18 cellular contexts compared by ENCODE assay signal in the genomic region with DNA sequence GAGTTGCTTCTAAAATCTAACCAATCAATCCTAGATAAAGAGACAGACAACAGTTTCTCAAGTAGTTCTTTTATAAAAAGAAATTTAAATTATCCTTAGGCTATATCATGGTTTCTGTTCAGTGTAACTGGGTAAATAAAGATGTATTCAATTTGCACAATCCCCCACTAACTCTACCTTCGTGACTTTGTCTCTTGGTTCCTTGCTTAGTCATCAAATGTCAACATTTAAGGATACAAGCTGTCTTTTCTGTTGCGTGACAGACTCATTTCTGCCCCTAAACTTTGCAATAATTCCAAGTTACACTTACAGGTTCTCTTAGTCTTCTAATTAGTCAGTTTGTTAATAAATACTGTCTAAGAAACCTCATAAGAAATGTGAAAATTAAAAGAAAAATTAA. TPM values are rescaled to one million over a fixed set of nuclear protein-coding genes. Genes with fewer than 3 reads are reported as not detected.
DNase-seq lines count a peak whose midpoint lies in the region; ATAC-seq, FAIRE-seq and TF ChIP-seq lines count a peak whose summit lies in the region.
"Had no signal": no experiment of that assay in that cellular context is flagged by ENCODE, and none has a peak within 500 bp of the region (broad histone marks: within the 10 kb centered on the region; RNA-seq: fewer than 3 reads in every experiment).

No MANE protein-coding gene starts in this region.

- CTCF ChIA-PET in HepG2 (lab: Yijun Ruan, JAX; ENCODE audit: low intra/inter-chr PET ratio, low total read pairs) (no interaction called here), K562 (lab: Yijun Ruan, JAX; ENCODE audit: low intra/inter-chr PET ratio) (no interaction called here)

- H3K4me3 ChIP-seq in HepG2 (replicated peaks in 1 of 3; ENCODE audit: insufficient read depth in 1 of 3, low read depth in 2 of 3, low read length in 3 of 3) (no peak overlapping the region), right lobe of liver (no peak overlapping the region), K562 (no peak overlapping the region)

- H3K27me3 ChIP-seq in HepG2 (ENCODE audit: control insufficient read depth in 1 of 2, insufficient read depth in 2 of 2, low read length in 2 of 2), result no peaks in the 10 kb centered on the region
- H3K27me3 ChIP-seq in right lobe of liver, result no peaks in the 10 kb centered on the region
- no peaks in the 10 kb centered on the region for H3K27me3 ChIP-seq in K562 (ENCODE audit: control insufficient read depth in 2 of 2, insufficient read depth in 2 of 2, low read length in 2 of 2)
- H3K27me3 ChIP-seq: BE2C had no signal

- ATAC-seq in HepG2 (no peak), right lobe of liver (no peak), K562 (no peak), GM19023 (IDR thresholded peaks at IDR 0.05; ENCODE audit: unreplicated experiment) (no peak)

- H3K27ac ChIP-seq in HepG2 (ENCODE audit: extremely low read length, insufficient read depth, low read length) (no peak overlapping the region), right lobe of liver (no peak overlapping the region), K562 (ENCODE audit: extremely low read depth, low read depth, low read length) (no peak overlapping the region)

- H2AFZ ChIP-seq in HepG2 (ENCODE audit: low read length) (no peak overlapping the region), K562 (ENCODE audit: low read depth, low read length) (no peak overlapping the region)

- H4K20me1 ChIP-seq in HepG2 (ENCODE audit: insufficient read depth, low read length), result no peaks in the 10 kb centered on the region
- no peaks in the 10 kb centered on the region for H4K20me1 ChIP-seq in K562 (replicated peaks; ENCODE audit: control insufficient read depth, insufficient read depth, low read length)

- TF ChIP-seq RAD21 in HepG2 (CRISPR knock-in tag; IDR thresholded peaks at IDR 0.05) (no peak), K562 (CRISPR knock-in tag; conservative IDR thresholded peaks at IDR 0.05 in 1 of 2, IDR thresholded peaks at IDR 0.05 in 1 of 2) (no peak)

- TF ChIP-seq POLR2A in HepG2 (IDR thresholded peaks at IDR 0.05; ENCODE audit: insufficient read depth in 1 of 2, low read depth in 2 of 2, low read length in 2 of 2) (no peak), right lobe of liver (IDR thresholded peaks at IDR 0.05) (no peak), K562 (conservative IDR thresholded peaks at IDR 0.05) (no peak)

- H3K9me3 ChIP-seq in HepG2 (ENCODE audit: low read length) (no peaks in the 10 kb centered on the region), right lobe of liver (no peaks in the 10 kb centered on the region), K562 (replicated peaks; ENCODE audit: control insufficient read depth, insufficient read depth, low read depth, low read length) (no peaks in the 10 kb centered on the region)
- H3K9me3 ChIP-seq: BE2C had no signal

- TF ChIP-seq CTCF in HepG2 (CRISPR knock-in tag; IDR thresholded peaks at IDR 0.05), result no peak
- TF ChIP-seq CTCF in right lobe of liver (IDR thresholded peaks at IDR 0.05), result no peak
- TF ChIP-seq CTCF in K562 (IDR thresholded peaks at IDR 0.05 in 2 of 3, conservative IDR thresholded peaks at IDR 0.05 in 1 of 3; ENCODE audit: insufficient read depth in 2 of 3, low read depth in 1 of 3, low read length in 3 of 3), result no peak

- H3K79me2 ChIP-seq in HepG2 (ENCODE audit: insufficient read depth, low read length) (no peaks in the 10 kb centered on the region), K562 (ENCODE audit: control insufficient read depth, insufficient read depth, low read length) (no peaks in the 10 kb centered on the region)

- no peaks in the 10 kb centered on the region for H3K9me1 ChIP-seq in K562 (ENCODE audit: control insufficient read depth, insufficient read depth, low read length)

- H3K4me1 ChIP-seq in HepG2 (ENCODE audit: insufficient read depth, low read length) (no peaks in the 10 kb centered on the region), right lobe of liver (no peaks in the 10 kb centered on the region), K562 (replicated peaks in 1 of 2; ENCODE audit: control insufficient read depth in 2 of 2, insufficient read depth in 2 of 2, low read length in 2 of 2) (no peaks in the 10 kb centered on the region)

- no peak overlapping the region for H3K9ac ChIP-seq in HepG2 (ENCODE audit: insufficient read depth, low read depth, low read length)
- H3K9ac ChIP-seq in K562 (ENCODE audit: insufficient read depth in 1 of 2, low read depth in 2 of 2, low read length in 2 of 2), result no peak overlapping the region

- POLR2A ChIA-PET in HepG2 (lab: Yijun Ruan, JAX) (no interaction called here), K562 (lab: Yijun Ruan, JAX) (interaction anchor here (1.1 kb wide), 1 partner anchor 13 kb away, joined by 3 read pairs; no protein-coding TSS in a partner anchor)

- in situ Hi-C loops in HepG2 (cut with HindIII; ENCODE audit: extremely low pct_ligation_motif_present, low pct_unique_long_range_greater_than_20kb) (no loop called here), K562 (cut with MboI) (no loop called here)

- no TSS peak for BruUV-seq in HepG2 (replicated peaks; lab: Mats Ljungman, UMichigan)
- no TSS peak for BruUV-seq in K562 (replicated peaks; lab: Mats Ljungman, UMichigan)

- TF ChIP-seq EP300 in HepG2 (IDR thresholded peaks at IDR 0.05; ENCODE audit: low read depth in 2 of 2, low read length in 2 of 2), result no peak
- TF ChIP-seq EP300 in HepG2 (CRISPR knock-in tag; IDR thresholded peaks at IDR 0.05; ENCODE audit: borderline replicate concordance), result no peak
- no peak for TF ChIP-seq EP300 in K562 (IDR thresholded peaks at IDR 0.05; ENCODE audit: low read length)

- H3K36me3 ChIP-seq in HepG2 (replicated peaks in 1 of 2; ENCODE audit: control insufficient read depth in 1 of 2, insufficient read depth in 2 of 2, low read length in 2 of 2) (peaks cover 4 to 39% of the 10 kb centered on the region in 2 experiments), right lobe of liver (peaks cover 0 to 10% (median 6%) of the 10 kb centered on the region in 4 donors), K562 (ENCODE audit: control insufficient read depth, insufficient read depth, low read length) (peaks cover 50% of the 10 kb centered on the region)

- DNase-seq in HepG2 (ENCODE audit: low spot score) (peak; percentile 4), right lobe of liver (no peak), K562 (ENCODE audit: extremely low read depth in 1 of 4, low spot score in 3 of 4) (no peak), foreskin melanocyte (peak; percentile 36), NCI-H774 (lab: John Stamatoyannopoulos, UW) (no peak)
- DNase-seq in activated effector memory CD4-positive, alpha-beta T cell treated with anti-CD3 and anti-CD28 coated beads, Interleukin-2, amount 50 U/mL, for 16 hours, result no peak
- DNase-seq: ACHN; BE2C; C1 segment of cervical spinal cord; CD4-positive, CD25-positive, alpha-beta regulatory T cell; CD8-positive, alpha-beta memory T cell; COR-L47; DMS 273 treated with DMSO at 0.1 percent for 48 hours; DMS79; GDM1; H9 had no signal

- 88% methylated on average over 2 of the region's 2 CpGs for WGBS in HepG2 (ENCODE audit: low lambda C conversion rate)
- WGBS in right lobe of liver (ENCODE audit: insufficient coverage, low coverage, low lambda C conversion rate, missing lambda C conversion rate), result 88% methylated on average over 2 of the region's 2 CpGs
- 86% methylated on average over 2 of the region's 2 CpGs for WGBS in K562 (ENCODE audit: insufficient coverage, low coverage, missing lambda C conversion rate)

- intact Hi-C loops in HepG2 (cut with micrococcal nuclease; ENCODE audit: unreplicated experiment), result no loop called here
- intact Hi-C loops in right lobe of liver (cut with DNase I), result no loop called here
- intact Hi-C loops in K562 (cut with micrococcal nuclease), result no loop called here

- FAIRE-seq in HepG2 (lab: Jason Lieb, UNC) (no peak), K562 (lab: Jason Lieb, UNC) (no peak)
- FAIRE-seq: H1 had no signal

- H3K4me2 ChIP-seq in HepG2 (ENCODE audit: low read depth, low read length) (no peak overlapping the region), K562 (ENCODE audit: insufficient read depth, low read length) (no peak overlapping the region)

RNA-seq across cellular contexts. Expression of gene SCAF11, which starts 50.6 kb away (rescaled TPM):
- total RNA-seq in HepG2 (2016; rRNA removed; fragmentation: Illumina TruSeq; extraction: Trizol) (38.3 and 74.7 TPM in 2 replicates), right lobe of liver (10 to 100 TPM; 43.2 to 72.1 (median 61.4) TPM), K562 (2014; rRNA removed) (63.6 and 78.3 TPM in 2 replicates), K562 (2014; rRNA removed; fragmentation: Illumina TruSeq; extraction: Trizol) (97.5 and 101 TPM in 2 replicates), K562 (2015; rRNA removed; fragmentation: Illumina TruSeq; extraction: Trizol) (117 and 119 TPM in 2 replicates), K562 (2021) (74.4 and 80.8 TPM in 2 replicates)
- total RNA-seq in HepG2 (2016; cell fraction: cytosol; rRNA removed; fragmentation: Illumina TruSeq; extraction: Trizol; ENCODE audit: low read depth), result 10.8 and 10.9 TPM in 2 replicates
- 41.7 and 68.8 TPM in 2 replicates for total RNA-seq in HepG2 (2016; cell fraction: insoluble cytoplasmic fraction; rRNA removed; fragmentation: Illumina TruSeq; extraction: Trizol)
- 19.9 and 25.4 TPM in 2 replicates for total RNA-seq in HepG2 (2016; cell fraction: membrane; rRNA removed; fragmentation: Illumina TruSeq; extraction: Trizol)
- total RNA-seq in HepG2 (2016; cell fraction: nucleus; rRNA removed; fragmentation: Illumina TruSeq; extraction: Trizol), result 87.2 and 87.5 TPM in 2 replicates
- polyA plus RNA-seq in HepG2 (2011; rRNA removed) (22.2 and 26.9 TPM in 2 replicates), K562 (2011; rRNA removed) (54.7 and 69.1 TPM in 2 replicates), K562 (2014; fragmentation: Illumina TruSeq; extraction: Trizol) (70.8 and 80.0 TPM in 2 replicates), K562 (2014; fragmentation: Nextera tagmentation; extraction: Ambion mirVana) (10 to 100 TPM; 30.4 to 35.7 TPM), K562 (2014; rRNA removed) (62.8 and 87.1 TPM in 2 replicates)
- polyA plus RNA-seq in HepG2 (2011; cell fraction: cytosol; rRNA removed), result 15.7 and 18.9 TPM in 2 replicates
- polyA plus RNA-seq in HepG2 (2011; cell fraction: nucleus; rRNA removed), result 19.0 and 20.7 TPM in 2 replicates
- polyA plus RNA-seq in HepG2 (2012), result 32.4 and 38.5 TPM in 2 replicates
- polyA plus RNA-seq in HepG2 (2016; cell fraction: cytosol; fragmentation: Illumina TruSeq; extraction: Trizol; ENCODE audit: low read depth), result 3.9 and 4.4 TPM in 2 replicates
- 57.2 and 62.9 TPM in 2 replicates for polyA plus RNA-seq in HepG2 (2016; cell fraction: insoluble cytoplasmic fraction; fragmentation: Illumina TruSeq; extraction: Trizol; ENCODE audit: low read depth)
- 8.8 and 9.0 TPM in 2 replicates for polyA plus RNA-seq in HepG2 (2016; cell fraction: membrane; fragmentation: Illumina TruSeq; extraction: Trizol; ENCODE audit: low read depth)
- 59.9 and 61.8 TPM in 2 replicates for polyA plus RNA-seq in HepG2 (2016; cell fraction: nucleus; fragmentation: Illumina TruSeq; extraction: Trizol; ENCODE audit: insufficient read depth, low read depth)
- polyA minus RNA-seq in HepG2 (2011; rRNA and poly(A)+ RNA removed; ENCODE audit: low replicate concordance), result 18.9 and 77.8 TPM in 2 replicates
- polyA minus RNA-seq in HepG2 (2011; cell fraction: cytosol; rRNA and poly(A)+ RNA removed), result 43.5 and 43.8 TPM in 2 replicates
- polyA minus RNA-seq in HepG2 (2011; cell fraction: nucleus; rRNA and poly(A)+ RNA removed), result 169 and 175 TPM in 2 replicates
- total RNA-seq in K562 (2011; cell fraction: chromatin; rRNA removed; ENCODE audit: low replicate concordance), result 46.9 and 187 TPM in 2 replicates
- total RNA-seq in K562 (2011; cell fraction: nucleolus; rRNA removed), result 28.3 and 42.1 TPM in 2 replicates
- total RNA-seq in K562 (2011; cell fraction: nucleoplasm; rRNA removed), result 70.9 and 120 TPM in 2 replicates
- 15.5 and 23.2 TPM in 2 replicates for polyA plus RNA-seq in K562 (2011; cell fraction: cytosol; rRNA removed)
- 28.4 and 31.1 TPM in 2 replicates for polyA plus RNA-seq in K562 (2011; cell fraction: nucleus; rRNA removed)
- 39.5 and 53.2 TPM in 2 replicates for polyA plus RNA-seq in K562 (2012)
- 215 TPM in 2 replicates for polyA minus RNA-seq in K562 (2011; rRNA and poly(A)+ RNA removed)
- 55.8 and 59.7 TPM in 2 replicates for polyA minus RNA-seq in K562 (2011; cell fraction: cytosol; rRNA and poly(A)+ RNA removed)
- polyA minus RNA-seq in K562 (2011; cell fraction: nucleus; rRNA and poly(A)+ RNA removed), result 58.6 and 108 TPM in 2 replicates

Comparison
In these comparisons a context has a peak if more than half of its experiments do, and no peak if none do; other contexts are left out.
1. DNase-seq: peak in HepG2 (single experiment) and foreskin melanocyte (single experiment); none in right lobe of liver (0 of 3), K562 (0 of 4), NCI-H774 (single experiment) and activated effector memory CD4-positive, alpha-beta T cell treated with anti-CD3 and anti-CD28 coated beads, Interleukin-2, amount 50 U/mL, for 16 hours (single experiment).
2. Of the 241 proteins assayed by ChIP-seq in both HepG2 and K562: peak only in HepG2: MAFK; only in K562: none; in both: none; in neither: 240.